Comparison of ENCODE assay signal across 1 cellular context in the genomic region with DNA sequence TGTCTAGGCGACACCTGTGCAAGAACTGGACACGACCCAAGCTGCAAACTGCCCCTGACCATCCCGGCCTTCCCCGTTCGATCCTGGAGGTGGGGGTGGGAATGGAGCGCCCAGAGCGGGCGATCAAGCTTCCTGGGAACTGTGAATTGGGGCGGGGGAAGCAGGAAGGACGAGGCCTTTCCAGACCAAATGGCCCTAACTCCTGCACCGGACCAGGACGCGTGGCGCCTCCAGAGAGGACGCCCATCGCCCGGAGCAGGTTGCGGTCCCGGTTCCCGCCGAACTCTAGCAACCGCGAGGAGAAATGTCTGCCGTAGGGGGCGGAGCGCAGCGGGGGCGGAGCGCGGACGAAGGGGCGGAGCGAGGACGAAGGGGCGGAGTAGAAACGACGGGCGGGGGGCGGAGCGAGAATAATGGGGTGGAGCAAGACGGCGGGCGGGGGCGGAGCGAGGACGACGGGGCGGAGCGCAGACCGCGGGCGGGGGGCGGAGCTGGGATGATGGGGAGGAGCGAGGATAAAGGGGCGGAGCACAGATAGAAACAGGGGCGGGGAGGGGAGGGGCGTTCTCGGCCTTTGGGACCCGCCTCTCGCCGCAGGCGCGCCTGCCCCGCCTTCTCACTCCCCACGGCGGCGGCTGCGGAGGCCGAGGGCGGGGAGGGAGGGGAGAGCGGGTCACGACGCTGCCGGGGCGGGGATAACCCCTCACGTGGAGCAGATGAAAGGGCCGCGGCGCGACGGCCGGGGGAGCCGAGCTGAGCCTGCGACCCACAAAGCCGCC.
TF ChIP-seq lines count a peak whose summit lies in the region.

A gene (plus strand): TSS at position 695 of the 779 bp plus-strand sequence. CDS start 195 bp downstream, outside the sequence.

TF ChIP-seq in HepG2, 621 proteins besides CTCF, POLR2A, EP300 and RAD21 (continued from another document and continues in another):
- TF ChIP-seq, protein P1, sequence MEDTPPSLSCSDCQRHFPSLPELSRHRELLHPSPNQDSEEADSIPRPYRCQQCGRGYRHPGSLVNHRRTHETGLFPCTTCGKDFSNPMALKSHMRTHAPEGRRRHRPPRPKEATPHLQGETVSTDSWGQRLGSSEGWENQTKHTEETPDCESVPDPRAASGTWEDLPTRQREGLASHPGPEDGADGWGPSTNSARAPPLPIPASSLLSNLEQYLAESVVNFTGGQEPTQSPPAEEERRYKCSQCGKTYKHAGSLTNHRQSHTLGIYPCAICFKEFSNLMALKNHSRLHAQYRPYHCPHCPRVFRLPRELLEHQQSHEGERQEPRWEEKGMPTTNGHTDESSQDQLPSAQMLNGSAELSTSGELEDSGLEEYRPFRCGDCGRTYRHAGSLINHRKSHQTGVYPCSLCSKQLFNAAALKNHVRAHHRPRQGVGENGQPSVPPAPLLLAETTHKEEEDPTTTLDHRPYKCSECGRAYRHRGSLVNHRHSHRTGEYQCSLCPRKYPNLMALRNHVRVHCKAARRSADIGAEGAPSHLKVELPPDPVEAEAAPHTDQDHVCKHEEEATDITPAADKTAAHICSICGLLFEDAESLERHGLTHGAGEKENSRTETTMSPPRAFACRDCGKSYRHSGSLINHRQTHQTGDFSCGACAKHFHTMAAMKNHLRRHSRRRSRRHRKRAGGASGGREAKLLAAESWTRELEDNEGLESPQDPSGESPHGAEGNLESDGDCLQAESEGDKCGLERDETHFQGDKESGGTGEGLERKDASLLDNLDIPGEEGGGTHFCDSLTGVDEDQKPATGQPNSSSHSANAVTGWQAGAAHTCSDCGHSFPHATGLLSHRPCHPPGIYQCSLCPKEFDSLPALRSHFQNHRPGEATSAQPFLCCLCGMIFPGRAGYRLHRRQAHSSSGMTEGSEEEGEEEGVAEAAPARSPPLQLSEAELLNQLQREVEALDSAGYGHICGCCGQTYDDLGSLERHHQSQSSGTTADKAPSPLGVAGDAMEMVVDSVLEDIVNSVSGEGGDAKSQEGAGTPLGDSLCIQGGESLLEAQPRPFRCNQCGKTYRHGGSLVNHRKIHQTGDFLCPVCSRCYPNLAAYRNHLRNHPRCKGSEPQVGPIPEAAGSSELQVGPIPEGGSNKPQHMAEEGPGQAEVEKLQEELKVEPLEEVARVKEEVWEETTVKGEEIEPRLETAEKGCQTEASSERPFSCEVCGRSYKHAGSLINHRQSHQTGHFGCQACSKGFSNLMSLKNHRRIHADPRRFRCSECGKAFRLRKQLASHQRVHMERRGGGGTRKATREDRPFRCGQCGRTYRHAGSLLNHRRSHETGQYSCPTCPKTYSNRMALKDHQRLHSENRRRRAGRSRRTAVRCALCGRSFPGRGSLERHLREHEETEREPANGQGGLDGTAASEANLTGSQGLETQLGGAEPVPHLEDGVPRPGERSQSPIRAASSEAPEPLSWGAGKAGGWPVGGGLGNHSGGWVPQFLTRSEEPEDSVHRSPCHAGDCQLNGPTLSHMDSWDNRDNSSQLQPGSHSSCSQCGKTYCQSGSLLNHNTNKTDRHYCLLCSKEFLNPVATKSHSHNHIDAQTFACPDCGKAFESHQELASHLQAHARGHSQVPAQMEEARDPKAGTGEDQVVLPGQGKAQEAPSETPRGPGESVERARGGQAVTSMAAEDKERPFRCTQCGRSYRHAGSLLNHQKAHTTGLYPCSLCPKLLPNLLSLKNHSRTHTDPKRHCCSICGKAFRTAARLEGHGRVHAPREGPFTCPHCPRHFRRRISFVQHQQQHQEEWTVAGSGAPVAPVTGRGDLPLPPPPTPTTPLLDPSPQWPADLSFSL (CRISPR knock-in tag; IDR thresholded peaks at IDR 0.05), result no peak
- TF ChIP-seq ZNF326 (CRISPR knock-in tag; IDR thresholded peaks at IDR 0.05; ENCODE audit: borderline replicate concordance) (no peak), FOXK1 (CRISPR knock-in tag; IDR thresholded peaks at IDR 0.05; ENCODE audit: borderline replicate concordance, low read depth) (peak; percentile 61; the same call in 1 of the 2 replicates), MEIS2 (CRISPR knock-in tag; IDR thresholded peaks at IDR 0.05) (peak; percentile 88), FLYWCH1 (CRISPR knock-in tag; IDR thresholded peaks at IDR 0.05) (no peak), SRSF4 (IDR thresholded peaks at IDR 0.05; ENCODE audit: low read depth, low read length, poor library complexity, severe bottlenecking) (no peak), ZNF441 (CRISPR knock-in tag; IDR thresholded peaks at IDR 0.05; ENCODE audit: borderline replicate concordance) (peak; percentile 11; the same call in 1 of the 2 replicates), EED (CRISPR knock-in tag; IDR thresholded peaks at IDR 0.05) (peak; percentile 82; the same call in 1 of the 2 replicates), ZNF44 (CRISPR knock-in tag; IDR thresholded peaks at IDR 0.05) (peak; percentile 83; the same call in 1 of the 2 replicates), SSRP1 (CRISPR knock-in tag; IDR thresholded peaks at IDR 0.05) (no peak), HES4 (CRISPR knock-in tag; IDR thresholded peaks at IDR 0.05; ENCODE audit: borderline replicate concordance) (no peak; the same call in 1 of the 2 replicates), ZNF251 (CRISPR knock-in tag; IDR thresholded peaks at IDR 0.05) (no peak), ZNF34 (CRISPR knock-in tag; IDR thresholded peaks at IDR 0.05; ENCODE audit: borderline replicate concordance) (no peak), ZBTB1 (CRISPR knock-in tag; IDR thresholded peaks at IDR 0.05; ENCODE audit: borderline replicate concordance) (no peak), POGZ (CRISPR knock-in tag; IDR thresholded peaks at IDR 0.05) (0 out of 2 replicates have a peak, but pooled peaks have one; percentile 22), MTA3 (CRISPR knock-in tag; IDR thresholded peaks at IDR 0.05) (no peak), XBP1 (CRISPR knock-in tag; IDR thresholded peaks at IDR 0.05) (no peak), DNMT1 (CRISPR knock-in tag; IDR thresholded peaks at IDR 0.05) (no peak), ZNF124 (CRISPR knock-in tag; IDR thresholded peaks at IDR 0.05) (no peak), RFXAP (CRISPR knock-in tag; IDR thresholded peaks at IDR 0.05; ENCODE audit: borderline replicate concordance) (peak; percentile 44; the same call in 1 of the 2 replicates), ZFY (CRISPR knock-in tag; IDR thresholded peaks at IDR 0.05) (peak; percentile 66; the same call in 1 of the 2 replicates), HNRNPUL1 (IDR thresholded peaks at IDR 0.05; ENCODE audit: low read depth, low read length) (no peak), ZNF546 (CRISPR knock-in tag; conservative IDR thresholded peaks at IDR 0.05) (no peak), PLRG1 (conservative IDR thresholded peaks at IDR 0.05) (no peak), ZSCAN9 (CRISPR knock-in tag; IDR thresholded peaks at IDR 0.05; ENCODE audit: borderline replicate concordance) (no peak), MXD4 (CRISPR knock-in tag; IDR thresholded peaks at IDR 0.05) (peak; percentile 72; the same call in 1 of the 2 replicates), KLF11 (CRISPR knock-in tag; IDR thresholded peaks at IDR 0.05) (no peak), MED8 (CRISPR knock-in tag; IDR thresholded peaks at IDR 0.05; ENCODE audit: insufficient replicate concordance) (peak; percentile 81), PAX8 (CRISPR knock-in tag; IDR thresholded peaks at IDR 0.05; ENCODE audit: borderline replicate concordance) (no peak; the same call in 1 of the 2 replicates)
- TF ChIP-seq, protein P2, sequence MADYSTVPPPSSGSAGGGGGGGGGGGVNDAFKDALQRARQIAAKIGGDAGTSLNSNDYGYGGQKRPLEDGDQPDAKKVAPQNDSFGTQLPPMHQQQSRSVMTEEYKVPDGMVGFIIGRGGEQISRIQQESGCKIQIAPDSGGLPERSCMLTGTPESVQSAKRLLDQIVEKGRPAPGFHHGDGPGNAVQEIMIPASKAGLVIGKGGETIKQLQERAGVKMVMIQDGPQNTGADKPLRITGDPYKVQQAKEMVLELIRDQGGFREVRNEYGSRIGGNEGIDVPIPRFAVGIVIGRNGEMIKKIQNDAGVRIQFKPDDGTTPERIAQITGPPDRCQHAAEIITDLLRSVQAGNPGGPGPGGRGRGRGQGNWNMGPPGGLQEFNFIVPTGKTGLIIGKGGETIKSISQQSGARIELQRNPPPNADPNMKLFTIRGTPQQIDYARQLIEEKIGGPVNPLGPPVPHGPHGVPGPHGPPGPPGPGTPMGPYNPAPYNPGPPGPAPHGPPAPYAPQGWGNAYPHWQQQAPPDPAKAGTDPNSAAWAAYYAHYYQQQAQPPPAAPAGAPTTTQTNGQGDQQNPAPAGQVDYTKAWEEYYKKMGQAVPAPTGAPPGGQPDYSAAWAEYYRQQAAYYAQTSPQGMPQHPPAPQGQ (CRISPR knock-in tag; IDR thresholded peaks at IDR 0.05; ENCODE audit: borderline replicate concordance), result no peak
- TF ChIP-seq, protein P3, sequence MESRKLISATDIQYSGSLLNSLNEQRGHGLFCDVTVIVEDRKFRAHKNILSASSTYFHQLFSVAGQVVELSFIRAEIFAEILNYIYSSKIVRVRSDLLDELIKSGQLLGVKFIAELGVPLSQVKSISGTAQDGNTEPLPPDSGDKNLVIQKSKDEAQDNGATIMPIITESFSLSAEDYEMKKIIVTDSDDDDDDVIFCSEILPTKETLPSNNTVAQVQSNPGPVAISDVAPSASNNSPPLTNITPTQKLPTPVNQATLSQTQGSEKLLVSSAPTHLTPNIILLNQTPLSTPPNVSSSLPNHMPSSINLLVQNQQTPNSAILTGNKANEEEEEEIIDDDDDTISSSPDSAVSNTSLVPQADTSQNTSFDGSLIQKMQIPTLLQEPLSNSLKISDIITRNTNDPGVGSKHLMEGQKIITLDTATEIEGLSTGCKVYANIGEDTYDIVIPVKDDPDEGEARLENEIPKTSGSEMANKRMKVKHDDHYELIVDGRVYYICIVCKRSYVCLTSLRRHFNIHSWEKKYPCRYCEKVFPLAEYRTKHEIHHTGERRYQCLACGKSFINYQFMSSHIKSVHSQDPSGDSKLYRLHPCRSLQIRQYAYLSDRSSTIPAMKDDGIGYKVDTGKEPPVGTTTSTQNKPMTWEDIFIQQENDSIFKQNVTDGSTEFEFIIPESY (CRISPR knock-in tag; IDR thresholded peaks at IDR 0.05), result no peak
- TF ChIP-seq, protein P4, sequence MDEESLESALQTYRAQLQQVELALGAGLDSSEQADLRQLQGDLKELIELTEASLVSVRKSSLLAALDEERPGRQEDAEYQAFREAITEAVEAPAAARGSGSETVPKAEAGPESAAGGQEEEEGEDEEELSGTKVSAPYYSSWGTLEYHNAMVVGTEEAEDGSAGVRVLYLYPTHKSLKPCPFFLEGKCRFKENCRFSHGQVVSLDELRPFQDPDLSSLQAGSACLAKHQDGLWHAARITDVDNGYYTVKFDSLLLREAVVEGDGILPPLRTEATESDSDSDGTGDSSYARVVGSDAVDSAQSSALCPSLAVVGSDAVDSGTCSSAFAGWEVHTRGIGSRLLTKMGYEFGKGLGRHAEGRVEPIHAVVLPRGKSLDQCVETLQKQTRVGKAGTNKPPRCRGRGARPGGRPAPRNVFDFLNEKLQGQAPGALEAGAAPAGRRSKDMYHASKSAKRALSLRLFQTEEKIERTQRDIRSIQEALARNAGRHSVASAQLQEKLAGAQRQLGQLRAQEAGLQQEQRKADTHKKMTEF (CRISPR knock-in tag; IDR thresholded peaks at IDR 0.05), result peak; percentile 59; the same call in 1 of the 2 replicates
- TF ChIP-seq, protein P5, sequence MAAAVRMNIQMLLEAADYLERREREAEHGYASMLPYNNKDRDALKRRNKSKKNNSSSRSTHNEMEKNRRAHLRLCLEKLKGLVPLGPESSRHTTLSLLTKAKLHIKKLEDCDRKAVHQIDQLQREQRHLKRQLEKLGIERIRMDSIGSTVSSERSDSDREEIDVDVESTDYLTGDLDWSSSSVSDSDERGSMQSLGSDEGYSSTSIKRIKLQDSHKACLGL (CRISPR knock-in tag; IDR thresholded peaks at IDR 0.05), result peak; percentile 56; the same call in 1 of the 2 replicates
- TF ChIP-seq, protein P6, sequence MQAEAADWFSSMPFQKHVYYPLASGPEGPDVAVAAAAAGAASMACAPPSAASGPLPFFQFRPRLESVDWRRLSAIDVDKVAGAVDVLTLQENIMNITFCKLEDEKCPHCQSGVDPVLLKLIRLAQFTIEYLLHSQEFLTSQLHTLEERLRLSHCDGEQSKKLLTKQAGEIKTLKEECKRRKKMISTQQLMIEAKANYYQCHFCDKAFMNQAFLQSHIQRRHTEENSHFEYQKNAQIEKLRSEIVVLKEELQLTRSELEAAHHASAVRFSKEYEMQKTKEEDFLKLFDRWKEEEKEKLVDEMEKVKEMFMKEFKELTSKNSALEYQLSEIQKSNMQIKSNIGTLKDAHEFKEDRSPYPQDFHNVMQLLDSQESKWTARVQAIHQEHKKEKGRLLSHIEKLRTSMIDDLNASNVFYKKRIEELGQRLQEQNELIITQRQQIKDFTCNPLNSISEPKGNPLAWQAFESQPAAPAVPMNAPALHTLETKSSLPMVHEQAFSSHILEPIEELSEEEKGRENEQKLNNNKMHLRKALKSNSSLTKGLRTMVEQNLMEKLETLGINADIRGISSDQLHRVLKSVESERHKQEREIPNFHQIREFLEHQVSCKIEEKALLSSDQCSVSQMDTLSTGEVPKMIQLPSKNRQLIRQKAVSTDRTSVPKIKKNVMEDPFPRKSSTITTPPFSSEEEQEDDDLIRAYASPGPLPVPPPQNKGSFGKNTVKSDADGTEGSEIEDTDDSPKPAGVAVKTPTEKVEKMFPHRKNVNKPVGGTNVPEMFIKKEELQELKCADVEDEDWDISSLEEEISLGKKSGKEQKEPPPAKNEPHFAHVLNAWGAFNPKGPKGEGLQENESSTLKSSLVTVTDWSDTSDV (CRISPR knock-in tag; IDR thresholded peaks at IDR 0.05), result no peak
- TF ChIP-seq, protein P7, sequence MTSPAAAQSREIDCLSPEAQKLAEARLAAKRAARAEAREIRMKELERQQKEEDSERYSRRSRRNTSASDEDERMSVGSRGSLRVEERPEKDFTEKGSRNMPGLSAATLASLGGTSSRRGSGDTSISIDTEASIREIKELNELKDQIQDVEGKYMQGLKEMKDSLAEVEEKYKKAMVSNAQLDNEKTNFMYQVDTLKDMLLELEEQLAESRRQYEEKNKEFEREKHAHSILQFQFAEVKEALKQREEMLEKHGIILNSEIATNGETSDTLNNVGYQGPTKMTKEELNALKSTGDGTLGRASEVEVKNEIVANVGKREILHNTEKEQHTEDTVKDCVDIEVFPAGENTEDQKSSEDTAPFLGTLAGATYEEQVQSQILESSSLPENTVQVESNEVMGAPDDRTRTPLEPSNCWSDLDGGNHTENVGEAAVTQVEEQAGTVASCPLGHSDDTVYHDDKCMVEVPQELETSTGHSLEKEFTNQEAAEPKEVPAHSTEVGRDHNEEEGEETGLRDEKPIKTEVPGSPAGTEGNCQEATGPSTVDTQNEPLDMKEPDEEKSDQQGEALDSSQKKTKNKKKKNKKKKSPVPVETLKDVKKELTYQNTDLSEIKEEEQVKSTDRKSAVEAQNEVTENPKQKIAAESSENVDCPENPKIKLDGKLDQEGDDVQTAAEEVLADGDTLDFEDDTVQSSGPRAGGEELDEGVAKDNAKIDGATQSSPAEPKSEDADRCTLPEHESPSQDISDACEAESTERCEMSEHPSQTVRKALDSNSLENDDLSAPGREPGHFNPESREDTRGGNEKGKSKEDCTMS (CRISPR knock-in tag; conservative IDR thresholded peaks at IDR 0.05), result no peak
- TF ChIP-seq, protein P8, sequence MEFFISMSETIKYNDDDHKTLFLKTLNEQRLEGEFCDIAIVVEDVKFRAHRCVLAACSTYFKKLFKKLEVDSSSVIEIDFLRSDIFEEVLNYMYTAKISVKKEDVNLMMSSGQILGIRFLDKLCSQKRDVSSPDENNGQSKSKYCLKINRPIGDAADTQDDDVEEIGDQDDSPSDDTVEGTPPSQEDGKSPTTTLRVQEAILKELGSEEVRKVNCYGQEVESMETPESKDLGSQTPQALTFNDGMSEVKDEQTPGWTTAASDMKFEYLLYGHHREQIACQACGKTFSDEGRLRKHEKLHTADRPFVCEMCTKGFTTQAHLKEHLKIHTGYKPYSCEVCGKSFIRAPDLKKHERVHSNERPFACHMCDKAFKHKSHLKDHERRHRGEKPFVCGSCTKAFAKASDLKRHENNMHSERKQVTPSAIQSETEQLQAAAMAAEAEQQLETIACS (CRISPR knock-in tag; IDR thresholded peaks at IDR 0.05), result no peak
